Comparison of ENCODE assay signal across 20 cellular contexts in genomic region chr12:39429809-39430208, GRCh38.
"Had no signal": no experiment of that assay in that cellular context is flagged by ENCODE, and none has a peak within 500 bp of the region (broad histone marks: within the 10 kb centered on the region; RNA-seq: fewer than 3 reads in every experiment).

No MANE protein-coding gene starts in this region.

- H3K9me3 ChIP-seq: left ventricle myocardium inferior, lower lobe of right lung, ovary, psoas muscle, spleen, thoracic aorta, tibial nerve, upper lobe of left lung had no signal

- H3K4me3 ChIP-seq: left ventricle myocardium inferior, lower lobe of right lung, ovary, psoas muscle, skin epidermis, spleen, thoracic aorta, tibial nerve, upper lobe of left lung had no signal

- H3K36me3 Mint-ChIP-seq: stimulated activated naive B cell treated with anti-CD40 and anti-IgM and Interleukin-4, amounts not matched to agents 10 μg/mL and 1 μg/mL and 100 μg/mL, for 72 hours had no signal

- H3K4me3 Mint-ChIP-seq: naive thymus-derived CD8-positive, alpha-beta T cell; stimulated activated naive B cell treated with anti-CD40 and anti-IgM and Interleukin-4, amounts not matched to agents 10 μg/mL and 1 μg/mL and 100 μg/mL, for 72 hours; stimulated activated naive CD8-positive, alpha-beta T cell treated with anti-CD3 and anti-CD28 coated beads, Interleukin-15, Interleukin-2, amounts not matched to agents 100 ng/mL and 50 ng/mL, for 24 hours had no signal

- H3K9me3 Mint-ChIP-seq: stimulated activated naive B cell treated with anti-CD40 and anti-IgM and Interleukin-4, amounts not matched to agents 10 μg/mL and 1 μg/mL and 100 μg/mL, for 72 hours; stimulated activated naive CD8-positive, alpha-beta T cell treated with anti-CD3 and anti-CD28 coated beads, Interleukin-15, Interleukin-2, amounts not matched to agents 100 ng/mL and 50 ng/mL, for 24 hours had no signal

- H3K4me1 Mint-ChIP-seq: stimulated activated naive B cell treated with anti-CD40 and anti-IgM and Interleukin-4, amounts not matched to agents 10 μg/mL and 1 μg/mL and 100 μg/mL, for 72 hours had no signal

- H3K4me1 ChIP-seq: lower lobe of right lung, spleen, tibial nerve, upper lobe of left lung had no signal

- H3K27ac ChIP-seq: left ventricle myocardium inferior, lower lobe of right lung, ovary, psoas muscle, skin epidermis, spleen, thoracic aorta, tibial nerve, upper lobe of left lung had no signal

- FAIRE-seq: frontal cortex, kidney, urothelium cell line had no signal

- H3K27ac Mint-ChIP-seq: naive thymus-derived CD8-positive, alpha-beta T cell; stimulated activated naive B cell treated with anti-CD40 and anti-IgM and Interleukin-4, amounts not matched to agents 10 μg/mL and 1 μg/mL and 100 μg/mL, for 72 hours; stimulated activated naive CD8-positive, alpha-beta T cell treated with anti-CD3 and anti-CD28 coated beads, Interleukin-15, Interleukin-2, amounts not matched to agents 100 ng/mL and 50 ng/mL, for 24 hours had no signal

- H3K27me3 Mint-ChIP-seq: stimulated activated naive B cell treated with anti-CD40 and anti-IgM and Interleukin-4, amounts not matched to agents 10 μg/mL and 1 μg/mL and 100 μg/mL, for 72 hours; stimulated activated naive CD8-positive, alpha-beta T cell treated with anti-CD3 and anti-CD28 coated beads, Interleukin-15, Interleukin-2, amounts not matched to agents 100 ng/mL and 50 ng/mL, for 24 hours had no signal

- DNase-seq: cortex of kidney; head of caudate nucleus; kidney; left ventricle myocardium inferior; lower lobe of right lung; naive thymus-derived CD8-positive, alpha-beta T cell; occipital lobe; ovary; psoas muscle; right cardiac atrium; spleen; stimulated activated CD4-positive, alpha-beta T cell treated with anti-CD3 and anti-CD28 coated beads, Interleukin-4, amount 100 ng/mL, for 4 hours; stimulated activated naive B cell treated with anti-CD40 and anti-IgM and Interleukin-4, amounts not matched to agents 10 μg/mL and 1 μg/mL and 100 μg/mL, for 72 hours; upper lobe of left lung had no signal

- ATAC-seq: lower lobe of right lung; naive thymus-derived CD8-positive, alpha-beta T cell; psoas muscle; right cardiac atrium; stimulated activated naive B cell treated with anti-CD40 and anti-IgM and Interleukin-4, amounts not matched to agents 10 μg/mL and 1 μg/mL and 100 μg/mL, for 72 hours had no signal

- H3K36me3 ChIP-seq: left ventricle myocardium inferior, lower lobe of right lung, ovary, spleen, thoracic aorta, tibial nerve, upper lobe of left lung had no signal
